ENCODE assay signal across 8 cellular contexts in genomic region chr12:132954471-132955048, GRCh38. TPM values are rescaled to one million over a fixed set of nuclear protein-coding genes. Genes with fewer than 3 reads are reported as not detected.
DNase-seq lines count a peak whose midpoint lies in the region; ATAC-seq, FAIRE-seq and TF ChIP-seq lines count a peak whose summit lies in the region.

No MANE protein-coding gene starts in this region.

- H3K4me3 ChIP-seq in ACC112 (ENCODE audit: low read depth, low read length), result peak overlapping the region; percentile 86
- H3K4me3 ChIP-seq in HUES6 (ENCODE audit: low read depth, low read length), result peak overlapping the region; percentile 59
- H3K4me3 ChIP-seq in mammary epithelial cell (replicated peaks in 1 of 3; ENCODE audit: insufficient read depth in 1 of 3, low read depth in 2 of 3, low read length in 3 of 3), result peak overlapping the region; percentile 72 to 88 (median 85)

- WGBS in mammary epithelial cell (ENCODE audit: low coverage, missing lambda C conversion rate), result 84% methylated on average over 7 of the region's 14 CpGs

- H3K36me3 Mint-ChIP-seq in naive B cell, result peaks cover 0 to 13% of the 10 kb centered on the region in 2 donors

- peaks cover 0 to 7% (median 3%) of the 10 kb centered on the region in 7 donors for H3K9me3 Mint-ChIP-seq in naive B cell

- CTCF ChIA-PET in mammary epithelial cell (lab: Charles Lee; ENCODE audit: low non-redundant PET), result interaction anchor here (0.7 kb wide), 1 partner anchor 697 kb away, joined by 3 read pairs; no protein-coding TSS in a partner anchor

- H3K79me2 ChIP-seq in ACC112 (ENCODE audit: control insufficient read depth, insufficient read depth, low read length, unreplicated experiment) (peaks cover 61% of the 10 kb centered on the region), mammary epithelial cell (ENCODE audit: insufficient read depth, low read length) (peaks cover 60% of the 10 kb centered on the region)

- H3K36me3 ChIP-seq in ACC112 (ENCODE audit: insufficient read depth, low read length) (peaks cover 33% of the 10 kb centered on the region), HUES6 (ENCODE audit: control insufficient read depth, insufficient read depth, low read length) (peaks cover 10% of the 10 kb centered on the region), mammary epithelial cell (ENCODE audit: insufficient read depth, low read length) (no peaks in the 10 kb centered on the region)

- dilution Hi-C loops in mammary epithelial cell (cut with HindIII; ENCODE audit: low sequenced_read_pairs), result no loop called here

- H3K9me3 ChIP-seq in HUES6 (ENCODE audit: control insufficient read depth, insufficient read depth, low read depth, low read length) (peaks cover 64% of the 10 kb centered on the region), mammary epithelial cell (replicated peaks; ENCODE audit: insufficient read depth, low read length) (peaks cover 31% of the 10 kb centered on the region)

- no peak for DNase-seq in mammary epithelial cell
- DNase-seq in naive B cell, result no peak
- no peak for DNase-seq in A172 (ENCODE audit: low spot score)
- DNase-seq in GM19239 (ENCODE audit: insufficient read length, low spot score), result no peak

- peak overlapping the region; percentile 74 to 99 (median 95) for H3K4me3 Mint-ChIP-seq in naive B cell

- H4K20me1 ChIP-seq in mammary epithelial cell (ENCODE audit: insufficient read depth, low read length), result no peaks in the 10 kb centered on the region

- ATAC-seq in naive B cell (ENCODE audit: low read depth in 2 of 2) (no peak), GM21381 (IDR thresholded peaks at IDR 0.05; ENCODE audit: unreplicated experiment) (no peak), GM19452 (IDR thresholded peaks at IDR 0.05; ENCODE audit: unreplicated experiment) (no peak)

- H3K4me2 ChIP-seq in mammary epithelial cell (ENCODE audit: insufficient read depth, low read depth, low read length), result peak overlapping the region; percentile 90

- in situ Hi-C loops in mammary epithelial cell (cut with MboI; ENCODE audit: low sequenced_read_pairs in 2 of 2), result no loop called here

- intact Hi-C loops in mammary epithelial cell (cut with micrococcal nuclease), result loop anchor here (5.0 kb wide), 1 partner anchor 267 kb away; the partner anchor contains the start of genes POLE and PXMP2

- H3K27ac Mint-ChIP-seq in naive B cell, result peak overlapping the region in 5 of 6 donors; percentile 21 to 96 (median 87)

- FAIRE-seq in GM19239 (lab: Jason Lieb, UNC), result no peak

- H2AFZ ChIP-seq in ACC112 (ENCODE audit: low read length, unreplicated experiment) (no peak overlapping the region), mammary epithelial cell (ENCODE audit: low read depth, low read length) (peak overlapping the region; percentile 75)

- H3K9ac ChIP-seq in HUES6 (ENCODE audit: low read length) (no peak overlapping the region), mammary epithelial cell (ENCODE audit: insufficient read depth, low read length) (no peak overlapping the region)

- H3K27ac ChIP-seq in ACC112 (ENCODE audit: low read depth, low read length), result peak overlapping the region; percentile 77
- H3K27ac ChIP-seq in HUES6 (ENCODE audit: low read depth, low read length), result no peak overlapping the region
- no peak overlapping the region for H3K27ac ChIP-seq in mammary epithelial cell (ENCODE audit: insufficient read depth, low read depth, low read length)

- peaks cover 32 to 38% (median 38%) of the 10 kb centered on the region in 3 donors for H3K4me1 Mint-ChIP-seq in naive B cell

- H3K4me1 ChIP-seq in ACC112 (ENCODE audit: control insufficient read depth, insufficient read depth, low read length, unreplicated experiment) (peaks cover 3% of the 10 kb centered on the region), HUES6 (ENCODE audit: control insufficient read depth, insufficient read depth, low read length) (no peaks in the 10 kb centered on the region), mammary epithelial cell (ENCODE audit: insufficient read depth, low read length) (peaks cover 8% of the 10 kb centered on the region)

- BruUV-seq in mammary epithelial cell (replicated peaks; lab: Mats Ljungman, UMichigan), result no TSS peak

- H3K27me3 ChIP-seq in ACC112 (ENCODE audit: insufficient read depth, low read length) (no peaks in the 10 kb centered on the region), HUES6 (ENCODE audit: control insufficient read depth, insufficient read depth, low read length) (no peaks in the 10 kb centered on the region), mammary epithelial cell (ENCODE audit: insufficient read depth, low read length) (no peaks in the 10 kb centered on the region)

- TF ChIP-seq CTCF in mammary epithelial cell (conservative IDR thresholded peaks at IDR 0.05 in 1 of 2, IDR thresholded peaks at IDR 0.05 in 1 of 2; ENCODE audit: extremely low read depth in 1 of 2, insufficient read depth in 1 of 2, low read depth in 1 of 2, low read length in 2 of 2), result no peak

- no peaks in the 10 kb centered on the region for H3K27me3 Mint-ChIP-seq in naive B cell

RNA-seq across cellular contexts. Expression of gene ZNF605, which starts 1.5 kb away (rescaled TPM):
- 10 to 100 TPM; 13.3 to 14.4 TPM for total RNA-seq in mammary epithelial cell
- 3.0 TPM for polyA plus RNA-seq in mammary epithelial cell
- 13.6 TPM for polyA minus RNA-seq in mammary epithelial cell
- polyA plus RNA-seq in naive B cell (ENCODE audit: low read depth in 6 of 6), result 1 to 10 TPM in 5 of 6 donors, under 1 TPM in 1; 1.00 to 3.9 (median 2.1) TPM
- 2.9 and 4.0 TPM in 2 replicates for total RNA-seq in A172 (2014; rRNA removed; shearing (Covaris generic))

RNA-seq across cellular contexts. Expression of gene ZNF26, which starts 31.6 kb away (rescaled TPM):
- 10 to 100 TPM; 13.5 to 22.0 TPM for total RNA-seq in mammary epithelial cell
- polyA plus RNA-seq in mammary epithelial cell, result 4.0 TPM
- 4.8 TPM for polyA minus RNA-seq in mammary epithelial cell
- polyA plus RNA-seq in naive B cell (ENCODE audit: low read depth in 6 of 6), result 10 to 100 TPM; 13.3 to 29.2 (median 17.9) TPM
- 6.4 and 9.0 TPM in 2 replicates for total RNA-seq in A172 (2014; rRNA removed; shearing (Covaris generic))
